In the genomic region with DNA sequence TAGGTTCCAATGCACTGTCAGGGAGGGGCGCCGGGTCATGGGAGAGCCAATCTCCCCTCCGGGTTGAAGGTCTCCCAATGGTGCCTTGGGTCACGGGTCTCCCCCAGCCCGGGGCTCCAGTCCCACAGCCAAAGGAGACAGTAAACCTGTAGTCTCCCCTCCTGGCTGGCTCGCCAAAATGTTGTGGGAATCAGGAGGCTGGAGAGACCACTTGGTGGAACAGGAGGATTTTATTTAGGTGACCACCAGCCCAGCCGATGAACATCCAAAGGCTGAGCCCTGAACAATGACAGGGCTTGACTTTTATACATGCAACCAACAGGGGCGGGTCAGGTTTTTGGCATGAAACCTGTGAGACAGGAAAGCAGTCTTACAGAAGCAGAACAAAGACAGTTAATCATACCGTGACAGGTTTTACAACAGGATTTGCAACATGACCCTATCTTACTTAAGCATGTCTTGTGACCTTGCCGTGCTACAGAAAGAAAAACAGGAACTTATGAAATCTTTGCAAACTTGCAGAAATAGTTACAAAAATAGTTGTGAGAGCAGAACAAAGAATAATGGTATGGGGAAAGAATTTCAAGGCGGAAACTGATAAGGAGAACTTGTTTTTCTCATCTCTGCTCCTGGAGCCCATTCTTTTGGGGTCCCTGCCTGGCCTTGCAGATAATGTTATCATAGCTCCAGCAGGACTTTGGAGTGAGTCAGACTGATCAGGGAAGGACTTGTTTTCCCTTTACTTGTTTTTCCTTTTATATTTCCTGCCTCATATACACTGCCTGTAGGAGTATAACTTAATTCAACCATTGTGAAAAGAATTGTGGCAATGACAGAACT, we compare ENCODE assay signal across 9 cellular contexts. TPM values are rescaled to one million over a fixed set of nuclear protein-coding genes. Genes with fewer than 3 reads are reported as not detected.
DNase-seq lines count a peak whose midpoint lies in the region; ATAC-seq, FAIRE-seq and TF ChIP-seq lines count a peak whose summit lies in the region.
"Had no signal": no experiment of that assay in that cellular context is flagged by ENCODE, and none has a peak within 500 bp of the region (broad histone marks: within the 10 kb centered on the region; RNA-seq: fewer than 3 reads in every experiment).

No MANE protein-coding gene starts in this region.

- peaks cover 51 to 59% of the 10 kb centered on the region in 2 donors for H3K36me3 Mint-ChIP-seq in naive B cell

- DNase-seq in GM12865 (ENCODE audit: low read depth) (peak; percentile 13), K562 (ENCODE audit: extremely low read depth in 1 of 4, low spot score in 3 of 4) (peak; percentile 71 to 96 (median 82)), naive B cell (peak; percentile 66), amniotic stem cell (lab: John Stamatoyannopoulos, UW) (no peak), GM20000 (ENCODE audit: low spot score) (no peak), NCI-H2227 treated with DMSO at 0.1 percent for 48 hours (lab: John Stamatoyannopoulos, UW) (no peak)
- no peak for DNase-seq in activated CD4-positive, alpha-beta T cell treated with anti-CD3 and anti-CD28 coated beads for 1 hour
- DNase-seq: NK-92 treated with Interleukin-12 subunit alpha and Interleukin-12 subunit beta, amount 100 ng/mL, for 24 hours had no signal

- POLR2A ChIA-PET in K562 (lab: Yijun Ruan, JAX): interaction anchor here (1.0 kb wide), 1 partner anchor 9 kb away, joined by 3 read pairs; the partner anchor contains the start of gene ZNF117

- peak overlapping the region; percentile 62 for H3K27ac ChIP-seq in HUES48 (ENCODE audit: low read depth, low read length)
- peak overlapping the region; percentile 96 for H3K27ac ChIP-seq in K562 (ENCODE audit: extremely low read depth, low read depth, low read length)

- peaks cover 64% of the 10 kb centered on the region for H3K79me2 ChIP-seq in K562 (ENCODE audit: control insufficient read depth, insufficient read depth, low read length)

- in situ Hi-C loops in K562 (cut with MboI): no loop called here

- no peaks in the 10 kb centered on the region for H4K20me1 ChIP-seq in K562 (replicated peaks; ENCODE audit: control insufficient read depth, insufficient read depth, low read length)

- H3K9me3 ChIP-seq in HUES48 (ENCODE audit: control insufficient read depth, insufficient read depth, low read length) (peaks cover 28% of the 10 kb centered on the region), K562 (replicated peaks; ENCODE audit: control insufficient read depth, insufficient read depth, low read depth, low read length) (peaks cover 65% of the 10 kb centered on the region)

- H3K4me2 ChIP-seq in K562 (ENCODE audit: insufficient read depth, low read length): peak overlapping the region; percentile 70

- TF ChIP-seq EP300 in K562 (IDR thresholded peaks at IDR 0.05; ENCODE audit: low read length): peak; percentile 99

- peak overlapping the region; percentile 31 to 68 (median 58) for H3K4me3 Mint-ChIP-seq in naive B cell

- H2AFZ ChIP-seq in K562 (ENCODE audit: low read depth, low read length): no peak overlapping the region

- peak overlapping the region; percentile 78 to 98 (median 92) for H3K27ac Mint-ChIP-seq in naive B cell

- peak; percentile 98 for FAIRE-seq in K562 (lab: Jason Lieb, UNC)

- intact Hi-C loops in K562 (cut with micrococcal nuclease): loop anchor here (5.0 kb wide), 2 partner anchors 47 to 97 kb away; partner anchors contain the start of gene ZNF273

- no peak for TF ChIP-seq POLR2A in K562 (conservative IDR thresholded peaks at IDR 0.05)

- 0 out of 2 replicates have a peak, but pooled peaks cover 2% of the 10 kb centered on the region for H3K4me1 ChIP-seq in HUES48 (ENCODE audit: control insufficient read depth, insufficient read depth, low read length)
- H3K4me1 ChIP-seq in K562 (replicated peaks in 1 of 2; ENCODE audit: control insufficient read depth in 2 of 2, insufficient read depth in 2 of 2, low read length in 2 of 2): peaks cover 23 to 41% of the 10 kb centered on the region in 2 experiments; a peak in 4 of 5 replicates

- H3K4me1 Mint-ChIP-seq in naive B cell: peaks cover 26 to 64% (median 60%) of the 10 kb centered on the region in 3 donors

- H3K36me3 ChIP-seq in HUES48 (ENCODE audit: control insufficient read depth, insufficient read depth, low read length) (peaks cover 17% of the 10 kb centered on the region; the same call in 1 of the 2 replicates), K562 (ENCODE audit: control insufficient read depth, insufficient read depth, low read length) (peaks cover 51% of the 10 kb centered on the region)

- TF ChIP-seq CTCF in GM12865 (IDR thresholded peaks at IDR 0.05; ENCODE audit: insufficient read depth, low read depth, low read length, missing control alignments) (no peak), K562 (IDR thresholded peaks at IDR 0.05 in 2 of 3, conservative IDR thresholded peaks at IDR 0.05 in 1 of 3; ENCODE audit: insufficient read depth in 2 of 3, low read depth in 1 of 3, low read length in 3 of 3) (no peak; a peak in 1 of 6 replicates), GM20000 (IDR thresholded peaks at IDR 0.05; ENCODE audit: extremely low read depth, missing control alignments) (no peak)

- WGBS in K562 (ENCODE audit: insufficient coverage, low coverage, missing lambda C conversion rate): 31% methylated on average over 11 of the region's 11 CpGs

- H3K27me3 ChIP-seq in HUES48 (ENCODE audit: control insufficient read depth, insufficient read depth, low read length) (no peaks in the 10 kb centered on the region), K562 (ENCODE audit: control insufficient read depth in 2 of 2, insufficient read depth in 2 of 2, low read length in 2 of 2) (no peaks in the 10 kb centered on the region)

- ATAC-seq in K562 (peak; percentile 80), naive B cell (ENCODE audit: low read depth in 2 of 2) (peak; percentile 95 to 97)

- no TSS peak for BruUV-seq in K562 (replicated peaks; lab: Mats Ljungman, UMichigan)

- CTCF ChIA-PET in K562 (lab: Yijun Ruan, JAX; ENCODE audit: low intra/inter-chr PET ratio): no interaction called here

- H3K9ac ChIP-seq in HUES48 (ENCODE audit: low read depth, low read length) (no peak overlapping the region), K562 (ENCODE audit: insufficient read depth in 1 of 2, low read depth in 2 of 2, low read length in 2 of 2) (peak overlapping the region in 1 of 2 experiments; percentile 73; a peak in 2 of 4 replicates)

- TF ChIP-seq RAD21 in K562 (CRISPR knock-in tag; conservative IDR thresholded peaks at IDR 0.05 in 1 of 2, IDR thresholded peaks at IDR 0.05 in 1 of 2): peak; percentile 41 to 45

- no peaks in the 10 kb centered on the region for H3K9me1 ChIP-seq in K562 (ENCODE audit: control insufficient read depth, insufficient read depth, low read length)

- H3K27me3 Mint-ChIP-seq in naive B cell: no peaks in the 10 kb centered on the region

- H3K9me3 Mint-ChIP-seq in naive B cell: peaks cover 7 to 82% (median 62%) of the 10 kb centered on the region in 7 donors

- H3K4me3 ChIP-seq in GM12865 (ENCODE audit: low read depth, low read length) (no peak overlapping the region), HUES48 (ENCODE audit: low read depth, low read length) (no peak overlapping the region), K562 (peak overlapping the region; percentile 3; the same call in 1 of the 2 replicates)

TF ChIP-seq in K562, 482 proteins besides CTCF, POLR2A, EP300 and RAD21 (continues in another document):
- no peak for TF ChIP-seq MCM3 (IDR thresholded peaks at IDR 0.05)
- peak; percentile 57 to 87; a peak in 3 of 4 replicates for TF ChIP-seq RCOR1 (IDR thresholded peaks at IDR 0.05; ENCODE audit: borderline replicate concordance in 1 of 2, low read depth in 2 of 2, low read length in 2 of 2)
- no peak for TF ChIP-seq NFIX (CRISPR knock-in tag; IDR thresholded peaks at IDR 0.05; ENCODE audit: low read depth)

RNA-seq across cellular contexts. Expression of gene ERV3-1, which starts 7.1 kb away (rescaled TPM):
- 63.4 and 111 TPM in 2 replicates for total RNA-seq in K562 (2011; cell fraction: chromatin; rRNA removed; ENCODE audit: low replicate concordance)
- 46.4 and 53.8 TPM in 2 replicates for total RNA-seq in K562 (2011; cell fraction: nucleolus; rRNA removed)
- total RNA-seq in K562 (2011; cell fraction: nucleoplasm; rRNA removed): 86.2 and 152 TPM in 2 replicates
- total RNA-seq in K562 (2014; rRNA removed): 13.9 and 15.6 TPM in 2 replicates
- total RNA-seq in K562 (2014; rRNA removed; fragmentation: Illumina TruSeq; extraction: Trizol): 22.0 TPM in 2 replicates
- total RNA-seq in K562 (2015; rRNA removed; fragmentation: Illumina TruSeq; extraction: Trizol): 21.2 and 23.6 TPM in 2 replicates
- 15.7 and 18.4 TPM in 2 replicates for total RNA-seq in K562 (2021)
- 27.2 and 30.0 TPM in 2 replicates for polyA plus RNA-seq in K562 (2011; rRNA removed)
- 6.5 and 14.5 TPM in 2 replicates for polyA plus RNA-seq in K562 (2011; cell fraction: cytosol; rRNA removed)
- 77.7 and 109 TPM in 2 replicates for polyA plus RNA-seq in K562 (2011; cell fraction: nucleus; rRNA removed)
- 15.4 and 70.9 TPM in 2 replicates for polyA plus RNA-seq in K562 (2012)
- 22.0 and 25.6 TPM in 2 replicates for polyA plus RNA-seq in K562 (2014; fragmentation: Illumina TruSeq; extraction: Trizol)
- 10 to 100 TPM; 10.2 to 13.7 TPM for polyA plus RNA-seq in K562 (2014; fragmentation: Nextera tagmentation; extraction: Ambion mirVana)
- polyA plus RNA-seq in K562 (2014; rRNA removed): 24.2 and 27.5 TPM in 2 replicates
- polyA minus RNA-seq in K562 (2011; rRNA and poly(A)+ RNA removed): 27.6 and 30.0 TPM in 2 replicates
- polyA minus RNA-seq in K562 (2011; cell fraction: cytosol; rRNA and poly(A)+ RNA removed): 12.8 and 14.7 TPM in 2 replicates
- polyA minus RNA-seq in K562 (2011; cell fraction: nucleus; rRNA and poly(A)+ RNA removed): 61.4 and 77.4 TPM in 2 replicates
- 10 to 100 TPM in 2 of 6 donors, 1 to 10 TPM in 4; 4.3 to 19.3 (median 9.5) TPM for polyA plus RNA-seq in naive B cell (ENCODE audit: low read depth in 6 of 6)

RNA-seq across cellular contexts. Expression of gene ZNF117, which starts 8.5 kb away (rescaled TPM):
- 13.4 and 57.5 TPM in 2 replicates for total RNA-seq in K562 (2011; cell fraction: chromatin; rRNA removed; ENCODE audit: low replicate concordance)
- 6.2 and 10.7 TPM in 2 replicates for total RNA-seq in K562 (2011; cell fraction: nucleolus; rRNA removed)
- total RNA-seq in K562 (2011; cell fraction: nucleoplasm; rRNA removed): 23.7 and 38.9 TPM in 2 replicates
- total RNA-seq in K562 (2014; rRNA removed) (6.3 and 6.7 TPM in 2 replicates), K562 (2014; rRNA removed; fragmentation: Illumina TruSeq; extraction: Trizol) (15.5 and 17.4 TPM in 2 replicates), K562 (2015; rRNA removed; fragmentation: Illumina TruSeq; extraction: Trizol) (16.4 and 18.9 TPM in 2 replicates), K562 (2021) (8.5 and 9.3 TPM in 2 replicates)
- polyA plus RNA-seq in K562 (2011; rRNA removed) (14.4 and 17.8 TPM in 2 replicates), K562 (2014; fragmentation: Illumina TruSeq; extraction: Trizol) (13.3 and 17.6 TPM in 2 replicates), K562 (2014; fragmentation: Nextera tagmentation; extraction: Ambion mirVana) (1 to 10 TPM; 2.5 to 3.7 TPM), K562 (2014; rRNA removed) (12.8 and 14.1 TPM in 2 replicates), naive B cell (ENCODE audit: low read depth in 6 of 6) (1 to 10 TPM in 5 of 6 donors, under 1 TPM in 1; 0.46 to 5.4 (median 3.4) TPM)
- 0.88 and 2.7 TPM in 2 replicates for polyA plus RNA-seq in K562 (2011; cell fraction: cytosol; rRNA removed)
- polyA plus RNA-seq in K562 (2011; cell fraction: nucleus; rRNA removed): 24.7 and 26.3 TPM in 2 replicates
- polyA plus RNA-seq in K562 (2012): 7.3 and 50.4 TPM in 2 replicates
- polyA minus RNA-seq in K562 (2011; rRNA and poly(A)+ RNA removed): 13.7 and 17.5 TPM in 2 replicates
- 2.5 and 3.2 TPM in 2 replicates for polyA minus RNA-seq in K562 (2011; cell fraction: cytosol; rRNA and poly(A)+ RNA removed)
- polyA minus RNA-seq in K562 (2011; cell fraction: nucleus; rRNA and poly(A)+ RNA removed): 18.8 and 29.1 TPM in 2 replicates

Comparison
In these comparisons a context has a peak if more than half of its experiments do, and no peak if none do; other contexts are left out.
1. DNase-seq: peak in GM12865 (single experiment), K562 (4 of 4) and naive B cell (single experiment); none in activated CD4-positive, alpha-beta T cell treated with anti-CD3 and anti-CD28 coated beads for 1 hour (single experiment), amniotic stem cell (single experiment), GM20000 (single experiment) and NCI-H2227 treated with DMSO at 0.1 percent for 48 hours (single experiment).